ENCODE assay signal across 17 cellular contexts in genomic region chr13:113588394-113589111, GRCh38. TPM values are rescaled to one million over a fixed set of nuclear protein-coding genes. Genes with fewer than 3 reads are reported as not detected.
DNase-seq lines count a peak whose midpoint lies in the region; ATAC-seq and TF ChIP-seq lines count a peak whose summit lies in the region.
"Had no signal": no experiment of that assay in that cellular context is flagged by ENCODE, and none has a peak within 500 bp of the region (broad histone marks: within the 10 kb centered on the region; RNA-seq: fewer than 3 reads in every experiment).

No MANE protein-coding gene starts in this region.

- H3K9me3 ChIP-seq in BLaER1: no peaks in the 10 kb centered on the region
- no peaks in the 10 kb centered on the region for H3K9me3 ChIP-seq in DOHH2 (ENCODE audit: control insufficient read depth, insufficient read depth, low read length)
- H3K9me3 ChIP-seq: ascending aorta had no signal

- H3K4me1 Mint-ChIP-seq in activated naive CD8-positive, alpha-beta T cell treated with anti-CD3 and anti-CD28 coated beads, Interleukin-2, amount 50 U/mL, for 24 hours: peaks cover 41% of the 10 kb centered on the region
- H3K4me1 Mint-ChIP-seq in neural crest cell: peaks cover 37% of the 10 kb centered on the region

- H3K36me3 ChIP-seq in BLaER1 (peaks cover 67% of the 10 kb centered on the region), DOHH2 (ENCODE audit: control insufficient read depth, low read length) (peaks cover 80% of the 10 kb centered on the region)

- peaks cover 83% of the 10 kb centered on the region for H4K20me1 ChIP-seq in BLaER1
- H4K20me1 ChIP-seq in DOHH2 (ENCODE audit: control insufficient read depth, insufficient read depth, low read depth, low read length): peaks cover 27% of the 10 kb centered on the region

- DNase-seq in activated naive CD8-positive, alpha-beta T cell treated with anti-CD3 and anti-CD28 coated beads, Interleukin-2, amount 50 U/mL, for 24 hours: no peak
- DNase-seq in neural crest cell (ENCODE audit: low read depth, low spot score) (no peak), foreskin keratinocyte (no peak), NCI-H345 (lab: John Stamatoyannopoulos, UW) (no peak)
- DNase-seq: effector CD4-positive, alpha-beta T cell; foreskin melanocyte; mesendoderm; NCI-H1930; NCI-H82; occipital lobe; T1000 had no signal

- no peak for ATAC-seq in activated naive CD8-positive, alpha-beta T cell treated with anti-CD3 and anti-CD28 coated beads, Interleukin-2, amount 50 U/mL, for 24 hours
- ATAC-seq in GM21515 (IDR thresholded peaks at IDR 0.05; ENCODE audit: unreplicated experiment) (no peak), foreskin keratinocyte (no peak), HG03025 (IDR thresholded peaks at IDR 0.05; ENCODE audit: low FRiP score, unreplicated experiment) (no peak)

- peak overlapping the region; percentile 37 for H3K27ac Mint-ChIP-seq in activated naive CD8-positive, alpha-beta T cell treated with anti-CD3 and anti-CD28 coated beads, Interleukin-2, amount 50 U/mL, for 24 hours
- peak overlapping the region; percentile 12 for H3K27ac Mint-ChIP-seq in neural crest cell (ENCODE audit: unreplicated experiment)
- H3K27ac Mint-ChIP-seq: B cell had no signal

- no peaks in the 10 kb centered on the region for H3K9me3 Mint-ChIP-seq in activated naive CD8-positive, alpha-beta T cell treated with anti-CD3 and anti-CD28 coated beads, Interleukin-2, amount 50 U/mL, for 24 hours
- peaks cover 4% of the 10 kb centered on the region for H3K9me3 Mint-ChIP-seq in neural crest cell

- H3K27me3 ChIP-seq in BLaER1 (no peaks in the 10 kb centered on the region), DOHH2 (ENCODE audit: control insufficient read depth, low read length) (no peaks in the 10 kb centered on the region), foreskin keratinocyte (no peaks in the 10 kb centered on the region)
- H3K27me3 ChIP-seq: ascending aorta had no signal

- H3K27me3 Mint-ChIP-seq in activated naive CD8-positive, alpha-beta T cell treated with anti-CD3 and anti-CD28 coated beads, Interleukin-2, amount 50 U/mL, for 24 hours: no peaks in the 10 kb centered on the region
- H3K27me3 Mint-ChIP-seq in neural crest cell (ENCODE audit: low read depth): no peaks in the 10 kb centered on the region
- H3K27me3 Mint-ChIP-seq: B cell had no signal

- H3K4me3 Mint-ChIP-seq in activated naive CD8-positive, alpha-beta T cell treated with anti-CD3 and anti-CD28 coated beads, Interleukin-2, amount 50 U/mL, for 24 hours: no peak overlapping the region
- H3K4me3 Mint-ChIP-seq in neural crest cell: peak overlapping the region; percentile 49
- H3K4me3 Mint-ChIP-seq: B cell had no signal

- peaks cover 3% of the 10 kb centered on the region; the same call in 1 of the 2 replicates for H3F3A ChIP-seq in DOHH2 (ENCODE audit: control insufficient read depth, insufficient read depth)

- TF ChIP-seq CTCF in DOHH2 (IDR thresholded peaks at IDR 0.05; ENCODE audit: low read depth, low read length, poor library complexity, severe bottlenecking): no peak
- no peak for TF ChIP-seq CTCF in neural crest cell (conservative IDR thresholded peaks at IDR 0.05)
- no peak for TF ChIP-seq CTCF in foreskin keratinocyte (conservative IDR thresholded peaks at IDR 0.05)

- H3K9me2 ChIP-seq in DOHH2 (replicated peaks; ENCODE audit: control insufficient read depth, low read length): no peaks in the 10 kb centered on the region

- H3K4me2 ChIP-seq in BLaER1: 0 out of 2 replicates have a peak overlapping the region, but pooled peaks have one; percentile 14
- H3K4me2 ChIP-seq in DOHH2 (ENCODE audit: low read length): peak overlapping the region; percentile 12; the same call in 1 of the 2 replicates

- H3K27ac ChIP-seq in BLaER1 (no peak overlapping the region), DOHH2 (ENCODE audit: low read depth, low read length) (no peak overlapping the region), foreskin keratinocyte (no peak overlapping the region)
- H3K27ac ChIP-seq: ascending aorta had no signal

- H3K36me3 Mint-ChIP-seq in activated naive CD8-positive, alpha-beta T cell treated with anti-CD3 and anti-CD28 coated beads, Interleukin-2, amount 50 U/mL, for 24 hours (ENCODE audit: low read depth): peaks cover 53% of the 10 kb centered on the region
- H3K36me3 Mint-ChIP-seq in neural crest cell (ENCODE audit: low read depth): peaks cover 34% of the 10 kb centered on the region

- peaks cover 84% of the 10 kb centered on the region for H3K79me2 ChIP-seq in DOHH2 (ENCODE audit: control insufficient read depth, low read length)

- H3K9ac ChIP-seq in BLaER1: no peak overlapping the region

- no peak overlapping the region for H3K4me3 ChIP-seq in BLaER1
- no peak overlapping the region for H3K4me3 ChIP-seq in DOHH2 (ENCODE audit: low read length)
- H3K4me3 ChIP-seq: ascending aorta had no signal

- H3K4me1 ChIP-seq in BLaER1: peaks cover 40% of the 10 kb centered on the region
- peaks cover 27% of the 10 kb centered on the region for H3K4me1 ChIP-seq in DOHH2 (ENCODE audit: control insufficient read depth, low read length)
- no peaks in the 10 kb centered on the region for H3K4me1 ChIP-seq in foreskin keratinocyte
- H3K4me1 ChIP-seq: ascending aorta had no signal

RNA-seq across cellular contexts. Expression of gene TFDP1, which starts 4.0 kb away (rescaled TPM):
- 105 and 108 TPM in 2 replicates for total RNA-seq in neural crest cell
- 145 and 167 TPM in 2 replicates for total RNA-seq in foreskin keratinocyte
- polyA plus RNA-seq in foreskin keratinocyte: 89.0 and 114 TPM in 2 replicates
